In the genomic region with DNA sequence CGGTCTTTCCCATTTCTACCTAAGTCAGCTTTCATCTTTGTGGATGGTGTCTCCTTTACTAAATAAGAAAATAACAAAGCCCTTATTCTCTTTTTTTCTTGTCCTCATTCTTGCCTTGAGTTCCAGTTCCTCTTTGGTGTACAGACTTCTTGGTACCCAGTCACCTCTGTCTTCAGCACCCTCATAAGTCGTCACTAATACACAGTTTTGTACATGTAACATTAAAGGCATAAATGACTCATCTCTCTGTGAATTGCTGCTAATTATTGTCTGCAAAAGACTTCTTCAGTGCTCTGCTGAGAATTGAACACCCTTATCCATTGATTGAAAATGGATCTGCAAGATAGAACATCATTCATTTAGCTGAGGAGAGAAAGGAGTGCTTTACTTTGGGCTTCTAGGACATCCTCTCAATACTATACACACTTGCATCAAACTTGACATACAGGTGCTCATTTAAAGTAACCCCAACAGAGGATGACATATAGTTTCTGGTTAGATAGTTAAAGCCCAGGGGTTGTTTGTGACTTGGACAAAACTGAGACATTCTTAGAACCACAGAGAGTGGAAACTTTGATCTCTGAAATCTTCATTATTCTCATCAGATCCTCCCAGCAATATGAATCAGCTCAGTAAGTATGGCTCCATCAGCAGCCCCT, we compare ENCODE assay signal across 11 cellular contexts.
DNase-seq lines count a peak whose midpoint lies in the region; ATAC-seq and TF ChIP-seq lines count a peak whose summit lies in the region.
"Had no signal": no experiment of that assay in that cellular context is flagged by ENCODE, and none has a peak within 500 bp of the region (broad histone marks: within the 10 kb centered on the region; RNA-seq: fewer than 3 reads in every experiment).

No MANE protein-coding gene starts in this region.

- no peak for DNase-seq in activated naive CD4-positive, alpha-beta T cell treated with anti-CD3 and anti-CD28 coated beads for 36 hours
- no peak for DNase-seq in activated naive CD4-positive, alpha-beta T cell (lab: John Stamatoyannopoulos, UW)
- DNase-seq in WTC11 (ENCODE audit: low spot score): no peak
- DNase-seq in trophoblast cell: no peak
- no peak for DNase-seq in iPS-NIHi11 (ENCODE audit: low spot score)
- no peak for DNase-seq in NCI-H1092 treated with DMSO at 0.1 percent for 48 hours (lab: John Stamatoyannopoulos, UW)
- DNase-seq: activated effector memory CD4-positive, alpha-beta T cell treated with Interleukin-2 at 50 U/mL for 16 hours; right lobe of liver; RPMI8226 had no signal

- H3K14ac ChIP-seq in trophoblast cell (ENCODE audit: low read length): no peak overlapping the region

- H2BK120ac ChIP-seq in trophoblast cell (ENCODE audit: insufficient read depth, low read length, poor library complexity): no peak overlapping the region

- no peak overlapping the region for H4K8ac ChIP-seq in trophoblast cell (ENCODE audit: low read depth, low read length)

- H3K4me2 ChIP-seq in trophoblast cell (ENCODE audit: low read length): no peak overlapping the region

- peak overlapping the region; percentile 93 for H3K27ac Mint-ChIP-seq in activated naive CD4-positive, alpha-beta T cell treated with anti-CD3 and anti-CD28 coated beads for 36 hours
- no peak overlapping the region for H3K27ac Mint-ChIP-seq in WTC11

- no peak overlapping the region for H3K23ac ChIP-seq in trophoblast cell (ENCODE audit: low read length)

- no peak for TF ChIP-seq CTCF in WTC11 (IDR thresholded peaks at IDR 0.05)

- no peak overlapping the region for H3K4me3 Mint-ChIP-seq in activated naive CD4-positive, alpha-beta T cell treated with anti-CD3 and anti-CD28 coated beads for 36 hours
- no peak overlapping the region for H3K4me3 Mint-ChIP-seq in WTC11

- peaks cover 2 to 3% of the 10 kb centered on the region in 2 experiments for H3K4me1 ChIP-seq in trophoblast cell (ENCODE audit: control insufficient read depth in 1 of 2, insufficient read depth in 2 of 2, low read length in 2 of 2)
- H3K4me1 ChIP-seq: right lobe of liver had no signal

- no peaks in the 10 kb centered on the region for H3K27me3 Mint-ChIP-seq in activated naive CD4-positive, alpha-beta T cell treated with anti-CD3 and anti-CD28 coated beads for 36 hours (ENCODE audit: low read depth)
- no peaks in the 10 kb centered on the region for H3K27me3 Mint-ChIP-seq in WTC11 (ENCODE audit: low read depth)

- H3K18ac ChIP-seq in trophoblast cell (ENCODE audit: low read length): no peak overlapping the region

- no peak overlapping the region for H3K9ac ChIP-seq in trophoblast cell (ENCODE audit: low read length)

- intact Hi-C loops in activated naive CD4-positive, alpha-beta T cell treated with anti-CD3 and anti-CD28 coated beads for 36 hours (cut with micrococcal nuclease): loop anchor here (1.0 to 5.0 kb wide), 13 partner anchors 11 to 1017 kb away; a partner anchor contains a TSS

- no peak overlapping the region for H2BK5ac ChIP-seq in trophoblast cell (ENCODE audit: low read depth, low read length, poor library complexity)

- H2AFZ ChIP-seq in trophoblast cell (ENCODE audit: insufficient read depth, low read length, poor library complexity): no peak overlapping the region

- CTCF ChIA-PET in activated naive CD4-positive, alpha-beta T cell treated with anti-CD3 and anti-CD28 coated beads for 36 hours (lab: Charles Lee): interaction anchor here (1.8 kb wide), 1 partner anchor 11 kb away, joined by 7 read pairs; no protein-coding TSS in a partner anchor
- CTCF ChIA-PET in WTC11 (lab: Charles Lee): no interaction called here

- POLR2A ChIA-PET in WTC11 (lab: Charles Lee): no interaction called here

- H4K91ac ChIP-seq in trophoblast cell (ENCODE audit: low read depth, low read length): no peak overlapping the region

- ATAC-seq in HG02623 (IDR thresholded peaks at IDR 0.05; ENCODE audit: unreplicated experiment) (peak; percentile 74), HG03558 (IDR thresholded peaks at IDR 0.05; ENCODE audit: extremely low read depth, unreplicated experiment) (peak; percentile 58), WTC11 (no peak)

- H3K79me1 ChIP-seq in trophoblast cell (ENCODE audit: low read length): no peaks in the 10 kb centered on the region

- H3K27me3 ChIP-seq in trophoblast cell (ENCODE audit: insufficient read depth, low read length): no peaks in the 10 kb centered on the region
- H3K27me3 ChIP-seq: right lobe of liver had no signal

- H3K9me3 ChIP-seq in trophoblast cell (ENCODE audit: insufficient read depth, low read depth, low read length): no peaks in the 10 kb centered on the region
- H3K9me3 ChIP-seq: right lobe of liver had no signal

- H3K4me1 Mint-ChIP-seq in activated naive CD4-positive, alpha-beta T cell treated with anti-CD3 and anti-CD28 coated beads for 36 hours (ENCODE audit: low read depth): peaks cover 77% of the 10 kb centered on the region
- peaks cover 10% of the 10 kb centered on the region for H3K4me1 Mint-ChIP-seq in WTC11

- H2BK12ac ChIP-seq in trophoblast cell (ENCODE audit: low read length): no peak overlapping the region

- WGBS in trophoblast cell (ENCODE audit: extremely low coverage, insufficient coverage, insufficient read length): no CpG with 5 or more reads among the region's 2 CpGs

- H3K36me3 ChIP-seq in trophoblast cell (ENCODE audit: control insufficient read depth in 1 of 2, insufficient read depth in 2 of 2, low read length in 2 of 2): peaks cover 16 to 47% of the 10 kb centered on the region in 2 experiments

- no peak overlapping the region for H2AK5ac ChIP-seq in trophoblast cell (ENCODE audit: low read length)

- H3K4me3 ChIP-seq in trophoblast cell (ENCODE audit: low read depth, low read length): no peak overlapping the region
- H3K4me3 ChIP-seq: right lobe of liver had no signal

- H3K27ac ChIP-seq in trophoblast cell (ENCODE audit: low read depth, low read length): no peak overlapping the region
- H3K27ac ChIP-seq: right lobe of liver had no signal

- peaks cover 67% of the 10 kb centered on the region for H3K36me3 Mint-ChIP-seq in activated naive CD4-positive, alpha-beta T cell treated with anti-CD3 and anti-CD28 coated beads for 36 hours (ENCODE audit: low read depth)
- peaks cover 63% of the 10 kb centered on the region for H3K36me3 Mint-ChIP-seq in WTC11

- H3K79me2 ChIP-seq in trophoblast cell (ENCODE audit: control insufficient read depth, insufficient read depth, low read length, poor library complexity): no peaks in the 10 kb centered on the region

- no peak overlapping the region for H3K4ac ChIP-seq in trophoblast cell (ENCODE audit: low read depth, low read length)

- no peaks in the 10 kb centered on the region for H3K9me3 Mint-ChIP-seq in activated naive CD4-positive, alpha-beta T cell treated with anti-CD3 and anti-CD28 coated beads for 36 hours
- no peaks in the 10 kb centered on the region for H3K9me3 Mint-ChIP-seq in WTC11

- no peak overlapping the region for H4K12ac ChIP-seq in trophoblast cell (ENCODE audit: low read depth, low read length)

TF ChIP-seq in WTC11, 78 proteins besides CTCF, POLR2A, EP300 and RAD21:
- TF ChIP-seq, protein P1, sequence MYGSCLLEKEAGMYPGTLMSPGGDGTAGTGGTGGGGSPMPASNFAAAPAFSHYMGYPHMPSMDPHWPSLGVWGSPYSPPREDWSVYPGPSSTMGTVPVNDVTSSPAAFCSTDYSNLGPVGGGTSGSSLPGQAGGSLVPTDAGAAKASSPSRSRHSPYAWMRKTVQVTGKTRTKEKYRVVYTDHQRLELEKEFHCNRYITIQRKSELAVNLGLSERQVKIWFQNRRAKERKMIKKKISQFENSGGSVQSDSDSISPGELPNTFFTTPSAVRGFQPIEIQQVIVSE (CRISPR knock-in tag; IDR thresholded peaks at IDR 0.05; ENCODE audit: borderline replicate concordance): no peak
- TF ChIP-seq, protein P2, sequence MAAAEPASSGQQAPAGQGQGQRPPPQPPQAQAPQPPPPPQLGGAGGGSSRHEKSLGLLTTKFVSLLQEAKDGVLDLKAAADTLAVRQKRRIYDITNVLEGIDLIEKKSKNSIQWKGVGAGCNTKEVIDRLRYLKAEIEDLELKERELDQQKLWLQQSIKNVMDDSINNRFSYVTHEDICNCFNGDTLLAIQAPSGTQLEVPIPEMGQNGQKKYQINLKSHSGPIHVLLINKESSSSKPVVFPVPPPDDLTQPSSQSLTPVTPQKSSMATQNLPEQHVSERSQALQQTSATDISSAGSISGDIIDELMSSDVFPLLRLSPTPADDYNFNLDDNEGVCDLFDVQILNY (CRISPR knock-in tag; IDR thresholded peaks at IDR 0.05): no peak
- TF ChIP-seq TEAD1 (CRISPR knock-in tag; IDR thresholded peaks at IDR 0.05) (no peak), NR3C1 (CRISPR knock-in tag; conservative IDR thresholded peaks at IDR 0.05; ENCODE audit: low read depth) (no peak)
- TF ChIP-seq, protein P3, sequence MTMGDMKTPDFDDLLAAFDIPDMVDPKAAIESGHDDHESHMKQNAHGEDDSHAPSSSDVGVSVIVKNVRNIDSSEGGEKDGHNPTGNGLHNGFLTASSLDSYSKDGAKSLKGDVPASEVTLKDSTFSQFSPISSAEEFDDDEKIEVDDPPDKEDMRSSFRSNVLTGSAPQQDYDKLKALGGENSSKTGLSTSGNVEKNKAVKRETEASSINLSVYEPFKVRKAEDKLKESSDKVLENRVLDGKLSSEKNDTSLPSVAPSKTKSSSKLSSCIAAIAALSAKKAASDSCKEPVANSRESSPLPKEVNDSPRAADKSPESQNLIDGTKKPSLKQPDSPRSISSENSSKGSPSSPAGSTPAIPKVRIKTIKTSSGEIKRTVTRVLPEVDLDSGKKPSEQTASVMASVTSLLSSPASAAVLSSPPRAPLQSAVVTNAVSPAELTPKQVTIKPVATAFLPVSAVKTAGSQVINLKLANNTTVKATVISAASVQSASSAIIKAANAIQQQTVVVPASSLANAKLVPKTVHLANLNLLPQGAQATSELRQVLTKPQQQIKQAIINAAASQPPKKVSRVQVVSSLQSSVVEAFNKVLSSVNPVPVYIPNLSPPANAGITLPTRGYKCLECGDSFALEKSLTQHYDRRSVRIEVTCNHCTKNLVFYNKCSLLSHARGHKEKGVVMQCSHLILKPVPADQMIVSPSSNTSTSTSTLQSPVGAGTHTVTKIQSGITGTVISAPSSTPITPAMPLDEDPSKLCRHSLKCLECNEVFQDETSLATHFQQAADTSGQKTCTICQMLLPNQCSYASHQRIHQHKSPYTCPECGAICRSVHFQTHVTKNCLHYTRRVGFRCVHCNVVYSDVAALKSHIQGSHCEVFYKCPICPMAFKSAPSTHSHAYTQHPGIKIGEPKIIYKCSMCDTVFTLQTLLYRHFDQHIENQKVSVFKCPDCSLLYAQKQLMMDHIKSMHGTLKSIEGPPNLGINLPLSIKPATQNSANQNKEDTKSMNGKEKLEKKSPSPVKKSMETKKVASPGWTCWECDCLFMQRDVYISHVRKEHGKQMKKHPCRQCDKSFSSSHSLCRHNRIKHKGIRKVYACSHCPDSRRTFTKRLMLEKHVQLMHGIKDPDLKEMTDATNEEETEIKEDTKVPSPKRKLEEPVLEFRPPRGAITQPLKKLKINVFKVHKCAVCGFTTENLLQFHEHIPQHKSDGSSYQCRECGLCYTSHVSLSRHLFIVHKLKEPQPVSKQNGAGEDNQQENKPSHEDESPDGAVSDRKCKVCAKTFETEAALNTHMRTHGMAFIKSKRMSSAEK (CRISPR knock-in tag; IDR thresholded peaks at IDR 0.05; ENCODE audit: borderline replicate concordance): no peak
TF ChIP-seq in WTC11: peak in this region for 0.
